ENCODE assay signal across 8 cellular contexts in the genomic region with DNA sequence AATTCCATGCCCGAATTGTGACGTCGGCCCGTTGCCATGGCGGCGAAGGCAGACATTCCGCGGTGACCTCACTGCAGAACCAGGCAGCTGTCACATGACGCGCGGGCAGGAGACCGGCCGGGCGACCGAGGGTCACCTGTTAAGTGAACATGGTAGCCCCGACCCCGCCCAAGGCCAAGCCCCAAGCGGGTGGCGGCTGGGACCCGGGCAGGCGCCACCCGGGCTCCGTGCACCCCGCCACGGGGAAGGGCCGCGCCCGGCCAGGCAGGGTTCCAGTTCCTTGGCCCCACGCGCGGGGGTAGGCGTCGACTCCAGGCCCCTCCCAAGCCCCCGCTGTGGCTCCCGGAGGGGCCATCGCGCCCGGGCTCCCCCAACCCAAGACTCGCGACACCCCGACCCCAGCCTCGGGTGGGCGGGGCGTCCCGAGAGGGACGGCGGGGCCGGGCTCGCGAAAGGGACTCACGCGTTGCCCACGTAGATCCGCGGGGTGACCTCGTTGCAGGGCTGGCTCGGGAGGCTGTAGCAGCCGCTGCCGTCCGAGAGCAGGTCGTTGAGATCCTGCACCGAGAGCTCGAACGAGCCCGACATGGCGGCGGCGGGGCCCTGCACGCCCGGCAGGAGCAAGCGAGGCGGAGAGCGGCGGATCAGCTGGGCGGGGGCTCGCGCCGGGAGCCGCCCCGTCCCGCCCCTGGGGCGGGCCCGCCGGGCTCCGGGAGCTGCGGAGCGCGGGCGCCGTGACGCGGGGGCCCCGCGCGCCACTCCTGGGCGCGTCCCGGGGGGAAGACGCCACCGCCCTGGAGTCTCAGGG. TPM values are rescaled to one million over a fixed set of nuclear protein-coding genes. Genes with fewer than 3 reads are reported as not detected.
A peak's percentile ranks its signal among the peaks of the same experiment; 100 is the strongest.
DNase-seq lines count a peak whose midpoint lies in the region; ATAC-seq lines count a peak whose summit lies in the region.

A gene (minus strand): TSS at position 641 of the 808 bp plus-strand sequence. CDS start 53 bp downstream, at position 588.

- DNase-seq in 8988T, result peak; percentile 71
- DNase-seq in NCI-H446 (lab: John Stamatoyannopoulos, UW), result peak; percentile 78 to 81
- peak; percentile 66 for DNase-seq in activated CD4-positive, alpha-beta T cell treated with anti-CD3 and anti-CD28 coated beads, Interleukin-2, amount 50 U/mL, for 1 hour
- DNase-seq in dedifferentiated amniotic fluid mesenchymal stem cell (ENCODE audit: extremely low spot score), result peak; percentile 93
- DNase-seq in left colon, result peak; percentile 96 to 97
- peak; percentile 37 to 56 for DNase-seq in stimulated activated CD4-positive, alpha-beta T cell treated with anti-CD3 and anti-CD28 coated beads, Interleukin-1b, Interleukin-23, amount 100 ng/mL, for 1 hour (ENCODE audit: low read depth in 2 of 2)

- intact Hi-C loops in left colon (cut with DNase I, micrococcal nuclease), result no loop called here

- peak; percentile 62 for ATAC-seq in GM18519 (IDR thresholded peaks at IDR 0.05; ENCODE audit: low FRiP score, unreplicated experiment)
- ATAC-seq in HG03103 (IDR thresholded peaks at IDR 0.05; ENCODE audit: low read depth, unreplicated experiment), result peak; percentile 55
- ATAC-seq in left colon, result peak; percentile 91

RNA-seq across cellular contexts. Expression of the gene that starts here (rescaled TPM):
- 10 to 100 TPM; 47.3 to 85.2 TPM for total RNA-seq in left colon

Comparison
In these comparisons a context has a peak if more than half of its experiments do, and no peak if none do; other contexts are left out.
1. Peak in every context shown above with its lines: DNase-seq and ATAC-seq.
2. DNase-seq: peak in every context shown above with its lines; median percentile 96 in left colon; 93 in dedifferentiated amniotic fluid mesenchymal stem cell; 80 in NCI-H446; 71 in 8988T; 66 in activated CD4-positive, alpha-beta T cell treated with anti-CD3 and anti-CD28 coated beads, Interleukin-2, amount 50 U/mL, for 1 hour; 46 in stimulated activated CD4-positive, alpha-beta T cell treated with anti-CD3 and anti-CD28 coated beads, Interleukin-1b, Interleukin-23, amount 100 ng/mL, for 1 hour.